Comparison of ENCODE assay signal across 1 cellular context in the genomic region with DNA sequence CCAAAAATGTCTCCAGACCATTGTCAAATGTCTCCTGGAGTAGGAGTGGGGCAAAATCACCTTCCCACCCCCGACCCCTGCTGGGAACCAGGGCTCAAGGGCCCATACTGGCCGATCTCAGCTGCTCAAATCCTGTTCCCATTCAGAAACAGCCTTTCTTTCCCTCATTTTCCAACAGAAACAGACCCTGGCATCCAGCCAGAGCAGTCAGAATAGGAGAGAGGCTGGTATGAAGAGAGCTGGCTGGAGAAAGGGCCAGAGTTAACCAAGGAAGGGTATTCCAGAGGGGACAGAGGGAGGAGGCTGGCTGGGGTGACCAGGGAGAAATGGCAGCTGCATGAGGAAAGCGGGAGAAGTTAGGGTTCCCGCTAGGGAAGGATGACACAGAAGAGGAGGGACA.
A peak's percentile ranks its signal among the peaks of the same experiment; 100 is the strongest.
TF ChIP-seq lines count a peak whose summit lies in the region.

No MANE protein-coding gene starts in this region.

TF ChIP-seq in K562, 482 proteins besides CTCF, POLR2A, EP300 and RAD21:
- TF ChIP-seq, protein P1, sequence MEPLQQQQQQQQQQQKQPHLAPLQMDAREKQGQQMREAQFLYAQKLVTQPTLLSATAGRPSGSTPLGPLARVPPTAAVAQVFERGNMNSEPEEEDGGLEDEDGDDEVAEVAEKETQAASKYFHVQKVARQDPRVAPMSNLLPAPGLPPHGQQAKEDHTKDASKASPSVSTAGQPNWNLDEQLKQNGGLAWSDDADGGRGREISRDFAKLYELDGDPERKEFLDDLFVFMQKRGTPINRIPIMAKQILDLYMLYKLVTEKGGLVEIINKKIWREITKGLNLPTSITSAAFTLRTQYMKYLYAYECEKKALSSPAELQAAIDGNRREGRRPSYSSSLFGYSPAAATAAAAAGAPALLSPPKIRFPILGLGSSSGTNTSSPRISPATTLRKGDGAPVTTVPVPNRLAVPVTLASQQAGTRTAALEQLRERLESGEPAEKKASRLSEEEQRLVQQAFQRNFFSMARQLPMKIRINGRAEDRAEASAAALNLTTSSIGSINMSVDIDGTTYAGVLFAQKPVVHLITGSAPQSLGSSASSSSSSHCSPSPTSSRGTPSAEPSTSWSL (CRISPR knock-in tag; IDR thresholded peaks at IDR 0.05; ENCODE audit: borderline replicate concordance): no peak
- TF ChIP-seq NFIC (IDR thresholded peaks at IDR 0.05): peak; percentile 29; the same call in 1 of the 2 replicates
